In genomic region chr22:39236321-39237275, GRCh38 we compare ENCODE assay signal across 1 cellular context.
TF ChIP-seq lines count a peak whose summit lies in the region.

No MANE protein-coding gene starts in this region.

TF ChIP-seq in GM23338, 12 proteins besides CTCF, POLR2A, EP300 and RAD21 (continued from another document):
- TF ChIP-seq REST (IDR thresholded peaks at IDR 0.05; ENCODE audit: unreplicated experiment) (no peak), STAT1 (IDR thresholded peaks at IDR 0.05; ENCODE audit: unreplicated experiment) (no peak)
TF ChIP-seq in GM23338: peak in this region for 0.
